ENCODE assay signal across 32 cellular contexts in the genomic region with DNA sequence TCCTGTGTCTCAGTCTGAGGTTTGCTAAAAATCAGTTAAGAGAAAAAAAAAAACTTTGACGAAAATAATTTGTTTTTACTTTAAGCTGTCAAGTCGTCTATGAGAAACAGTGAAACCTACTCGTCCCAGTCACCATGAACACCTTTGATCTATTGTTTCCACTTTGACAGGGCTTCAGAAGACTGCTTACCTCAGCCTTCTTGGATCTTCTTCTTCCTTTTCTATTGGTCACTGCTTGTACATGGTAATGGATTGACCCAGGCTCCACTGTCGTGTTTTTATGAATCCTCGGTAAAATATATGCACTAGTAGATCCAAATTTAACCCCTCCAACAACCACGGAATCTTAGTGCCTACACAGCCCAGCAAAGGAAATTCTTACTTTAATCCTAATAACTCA. TPM values are rescaled to one million over a fixed set of nuclear protein-coding genes. Genes with fewer than 3 reads are reported as not detected.
"Had no signal": no experiment of that assay in that cellular context is flagged by ENCODE, and none has a peak within 500 bp of the region (broad histone marks: within the 10 kb centered on the region; RNA-seq: fewer than 3 reads in every experiment).

TSS of gene KERA (minus strand) at position 254 of the 400 bp plus-strand sequence. CDS start 1,743 bp downstream, outside the sequence.

- H3K4me1 Mint-ChIP-seq: naive thymus-derived CD4-positive, alpha-beta T cell; stimulated activated naive B cell treated with anti-CD40 and anti-IgM and Interleukin-4, amounts not matched to agents 10 μg/mL and 1 μg/mL and 100 μg/mL, for 72 hours had no signal

- H3K27ac Mint-ChIP-seq: naive thymus-derived CD4-positive, alpha-beta T cell; natural killer cell treated with Interleukin-12 subunit alpha and Interleukin-12 subunit beta and Interleukin-15 and Interleukin-18, amount 100 ng/mL, for 72 hours; stimulated activated naive B cell treated with anti-CD40 and anti-IgM and Interleukin-4, amounts not matched to agents 10 μg/mL and 1 μg/mL and 100 μg/mL, for 72 hours had no signal

- DNase-seq: islet precursor cell; left ventricle myocardium inferior; mesendoderm; midbrain; mucosa of descending colon; naive thymus-derived CD4-positive, alpha-beta T cell; pancreas; posterior cingulate gyrus; retina; right cardiac atrium; sigmoid colon; stimulated activated CD4-positive, alpha-beta T cell treated with anti-CD3 and anti-CD28 coated beads, Interleukin-12 subunit alpha, Interleukin-12 subunit beta, amount 100 ng/mL, for 4 hours; stimulated activated CD4-positive, alpha-beta T cell treated with anti-CD3 and anti-CD28 coated beads, Interleukin-15, amount 100 ng/mL, for 24 hours; stimulated activated CD4-positive, alpha-beta T cell treated with anti-CD3 and anti-CD28 coated beads, Interleukin-2, amount 100 ng/mL, for 24 hours; stimulated activated CD4-positive, alpha-beta T cell treated with anti-CD3 and anti-CD28 coated beads, Interleukin-4, amount 100 ng/mL, for 1 hour; stimulated activated naive B cell treated with anti-CD40 and anti-IgM and Interleukin-4, amounts not matched to agents 10 μg/mL and 1 μg/mL and 100 μg/mL, for 72 hours; stimulated activated naive CD8-positive, alpha-beta T cell treated with anti-CD3 and anti-CD28 coated beads, Interleukin-15, Interleukin-2, amounts not matched to agents 100 U/mL and 50 U/mL, for 24 hours; stomach; testis; thyroid gland; transverse colon; upper lobe of right lung; uterus had no signal

- H3K4me1 ChIP-seq: pancreas, prostate gland, testis, thyroid gland, transverse colon, upper lobe of right lung had no signal

- H3K9me3 ChIP-seq: left ventricle myocardium inferior, mucosa of descending colon, pancreas, prostate gland, sigmoid colon, stomach, testis, thyroid gland, transverse colon, upper lobe of right lung, uterus had no signal

- H3K27me3 ChIP-seq: hepatocyte, pancreas, sigmoid colon, stomach, testis, thyroid gland, transverse colon, upper lobe of right lung, uterus had no signal

- H3K9me3 Mint-ChIP-seq: naive thymus-derived CD4-positive, alpha-beta T cell; natural killer cell treated with Interleukin-12 subunit alpha and Interleukin-12 subunit beta and Interleukin-15 and Interleukin-18, amount 100 ng/mL, for 72 hours; stimulated activated naive B cell treated with anti-CD40 and anti-IgM and Interleukin-4, amounts not matched to agents 10 μg/mL and 1 μg/mL and 100 μg/mL, for 72 hours had no signal

- H3K4me3 Mint-ChIP-seq: naive thymus-derived CD4-positive, alpha-beta T cell; natural killer cell treated with Interleukin-12 subunit alpha and Interleukin-12 subunit beta and Interleukin-15 and Interleukin-18, amount 100 ng/mL, for 72 hours; stimulated activated naive B cell treated with anti-CD40 and anti-IgM and Interleukin-4, amounts not matched to agents 10 μg/mL and 1 μg/mL and 100 μg/mL, for 72 hours had no signal

- H3K36me3 ChIP-seq: left ventricle myocardium inferior, pancreas, prostate gland, sigmoid colon, stomach, thyroid gland, transverse colon, upper lobe of right lung, uterus had no signal

- H3K27me3 Mint-ChIP-seq: natural killer cell treated with Interleukin-12 subunit alpha and Interleukin-12 subunit beta and Interleukin-15 and Interleukin-18, amount 100 ng/mL, for 72 hours; stimulated activated naive B cell treated with anti-CD40 and anti-IgM and Interleukin-4, amounts not matched to agents 10 μg/mL and 1 μg/mL and 100 μg/mL, for 72 hours had no signal

- H3K4me3 ChIP-seq: hepatocyte, left ventricle myocardium inferior, lung, mucosa of descending colon, pancreas, prostate gland, sigmoid colon, skin epidermis, stomach, testis, thyroid gland, transverse colon, upper lobe of right lung, uterus had no signal

- H3K36me3 Mint-ChIP-seq: naive thymus-derived CD4-positive, alpha-beta T cell; natural killer cell treated with Interleukin-12 subunit alpha and Interleukin-12 subunit beta and Interleukin-15 and Interleukin-18, amount 100 ng/mL, for 72 hours; stimulated activated naive B cell treated with anti-CD40 and anti-IgM and Interleukin-4, amounts not matched to agents 10 μg/mL and 1 μg/mL and 100 μg/mL, for 72 hours had no signal

- H3K27ac ChIP-seq: hepatocyte, left ventricle myocardium inferior, pancreas, prostate gland, sigmoid colon, stomach, testis, thyroid gland, transverse colon, upper lobe of right lung, uterus had no signal

RNA-seq across cellular contexts. Expression of gene KERA, which starts in this region (rescaled TPM):
- total RNA-seq: kidney epithelial cell; left ventricle myocardium inferior; lower leg skin; myocyte; naive thymus-derived CD4-positive, alpha-beta T cell; natural killer cell treated with Interleukin-12 subunit alpha and Interleukin-12 subunit beta and Interleukin-15 and Interleukin-18, amount 100 ng/mL, for 72 hours; omental fat pad; pancreas; prostate gland; right cardiac atrium; sigmoid colon; thyroid gland; transverse colon; upper lobe of right lung had no signal
